In the genomic region with DNA sequence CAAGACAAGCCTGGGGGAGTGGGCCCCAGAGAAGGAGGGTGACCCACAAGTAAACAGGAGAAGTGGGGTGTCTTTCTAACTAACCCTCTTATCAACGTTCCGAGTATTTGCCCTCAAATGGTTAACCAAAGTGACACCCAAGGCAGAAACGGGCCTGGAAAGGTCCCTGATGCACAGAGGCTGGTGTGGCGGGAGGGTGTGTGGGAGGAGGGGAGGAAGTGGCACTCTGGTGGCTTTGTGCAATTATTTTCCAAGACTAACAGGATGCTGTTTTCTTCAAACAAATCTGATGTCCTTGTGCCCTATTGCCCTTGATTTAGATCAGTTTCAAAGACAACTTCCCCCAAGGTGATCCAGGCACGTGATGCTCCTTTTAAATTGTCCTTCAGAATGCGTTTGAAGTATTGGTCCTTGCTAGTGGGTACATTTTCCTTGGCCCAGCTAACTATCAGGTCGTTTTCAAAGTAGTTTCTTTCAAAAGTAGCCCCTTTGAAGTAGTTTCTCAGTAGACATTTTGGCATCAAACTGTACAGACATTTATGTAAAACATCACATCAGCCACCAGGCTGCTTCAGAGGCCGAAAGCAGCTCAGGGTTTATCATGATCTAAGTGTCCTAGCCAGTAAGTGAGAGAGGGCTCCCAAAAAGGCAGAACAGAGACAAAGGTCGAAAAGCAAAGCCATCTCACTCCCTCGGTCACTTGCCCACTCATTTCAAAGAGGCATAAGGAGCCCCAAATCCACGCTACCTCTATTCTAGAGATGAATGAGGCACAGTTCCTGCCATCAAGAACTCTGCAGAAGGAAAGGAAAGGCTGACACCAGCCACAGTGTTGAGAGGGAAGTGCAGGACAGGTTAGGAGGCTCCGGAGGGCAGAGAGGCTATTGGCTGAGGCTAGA, we compare ENCODE assay signal across 1 cellular context.
TF ChIP-seq lines count a peak whose summit lies in the region.

No MANE protein-coding gene starts in this region.

TF ChIP-seq in SK-N-SH, 30 proteins besides CTCF, POLR2A, EP300 and RAD21 (continued from another document):
- TF ChIP-seq REST (IDR thresholded peaks at IDR 0.05; ENCODE audit: low read depth, low read length) (no peak), EZH2phosphoT487 (IDR thresholded peaks at IDR 0.05; ENCODE audit: borderline replicate concordance, low read depth) (no peak), TAF1 (IDR thresholded peaks at IDR 0.05; ENCODE audit: borderline replicate concordance, low read depth, low read length) (no peak), JUND (IDR thresholded peaks at IDR 0.05) (no peak), MEF2A (IDR thresholded peaks at IDR 0.05; ENCODE audit: borderline replicate concordance, low read depth) (no peak), FOSL2 (IDR thresholded peaks at IDR 0.05; ENCODE audit: borderline replicate concordance, low read depth) (no peak)
- TF ChIP-seq, protein P1, sequence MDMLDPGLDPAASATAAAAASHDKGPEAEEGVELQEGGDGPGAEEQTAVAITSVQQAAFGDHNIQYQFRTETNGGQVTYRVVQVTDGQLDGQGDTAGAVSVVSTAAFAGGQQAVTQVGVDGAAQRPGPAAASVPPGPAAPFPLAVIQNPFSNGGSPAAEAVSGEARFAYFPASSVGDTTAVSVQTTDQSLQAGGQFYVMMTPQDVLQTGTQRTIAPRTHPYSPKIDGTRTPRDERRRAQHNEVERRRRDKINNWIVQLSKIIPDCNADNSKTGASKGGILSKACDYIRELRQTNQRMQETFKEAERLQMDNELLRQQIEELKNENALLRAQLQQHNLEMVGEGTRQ (IDR thresholded peaks at IDR 0.05; ENCODE audit: borderline replicate concordance, low read depth, low read length): no peak
